In genomic region chr1:149321732-149322016, GRCh38 we compare ENCODE assay signal across 7 cellular contexts.
DNase-seq lines count a peak whose midpoint lies in the region; ATAC-seq, FAIRE-seq and TF ChIP-seq lines count a peak whose summit lies in the region.
"Not testable (repeated sequence)": the region's sequence is repeated elsewhere in the genome, so short reads cannot be mapped to it uniquely, and the experiment has no call there.

No MANE protein-coding gene starts in this region.

- dilution Hi-C loops in IMR-90 (cut with HindIII; ENCODE audit: low sequenced_read_pairs, unreplicated experiment), result not testable (repeated sequence)

- not testable (repeated sequence) for TF ChIP-seq EP300 in gastroesophageal sphincter (IDR thresholded peaks at IDR 0.05)

- not testable (repeated sequence) for H4K5ac ChIP-seq in IMR-90 (ENCODE audit: low read depth, low read length)

- not testable (repeated sequence) for H3K36me3 ChIP-seq in IMR-90 (ENCODE audit: control insufficient read depth, insufficient read depth, low read length); gastroesophageal sphincter; heart right ventricle; pancreas; aorta (ENCODE audit: control insufficient read depth in 1 of 2, insufficient read depth in 2 of 2, low read length in 1 of 2)

- no CpG with 5 or more reads among the region's 12 CpGs for WGBS in IMR-90 (ENCODE audit: extremely low coverage in 2 of 2, insufficient read length in 1 of 2), 2 experiments
- WGBS in gastroesophageal sphincter (ENCODE audit: low coverage in 1 of 2), 2 donors, result no CpG with 5 or more reads among the region's 12 CpGs
- no CpG with 5 or more reads among the region's 12 CpGs for WGBS in heart right ventricle, 2 donors
- WGBS in pancreas, 2 donors, result no CpG with 5 or more reads among the region's 12 CpGs
- WGBS in aorta, 2 donors, result no CpG with 5 or more reads among the region's 12 CpGs

- H3K14ac ChIP-seq in IMR-90 (replicated peaks; ENCODE audit: low read depth, low read length), result not testable (repeated sequence)

- not testable (repeated sequence) for H3K27me3 ChIP-seq in IMR-90 (ENCODE audit: control insufficient read depth, insufficient read depth, low read length); gastroesophageal sphincter; heart right ventricle; pancreas; aorta (ENCODE audit: control insufficient read depth in 1 of 2, insufficient read depth in 2 of 2, low read length in 1 of 2)

- not testable (repeated sequence) for DNase-seq in IMR-90, heart right ventricle, left colon, pancreas, aorta

- H3K18ac ChIP-seq in IMR-90 (ENCODE audit: low read depth, low read length), result not testable (repeated sequence)

- H3K27ac ChIP-seq in IMR-90 (ENCODE audit: insufficient read depth, low read length); gastroesophageal sphincter; heart right ventricle; pancreas; aorta (ENCODE audit: low read depth in 1 of 2, low read length in 2 of 2): not testable (repeated sequence)

- FAIRE-seq in pancreas (lab: Jason Lieb, UNC), result not testable (repeated sequence)

- CTCF ChIA-PET in IMR-90 (lab: Yijun Ruan, JAX), result not testable (repeated sequence)

- not testable (repeated sequence) for H3K4ac ChIP-seq in IMR-90 (ENCODE audit: low read depth, low read length)

- H2AK5ac ChIP-seq in IMR-90 (ENCODE audit: low read depth, low read length), result not testable (repeated sequence)

- not testable (repeated sequence) for BruUV-seq in IMR-90 (replicated peaks; lab: Mats Ljungman, UMichigan)

- ATAC-seq in IMR-90 (ENCODE audit: low read depth), result peak; percentile 59
- peak; percentile 81 for ATAC-seq in SK-N-SH treated with all-trans-retinoic acid at 6 μM for 48 hours
- ATAC-seq in gastroesophageal sphincter, result peak; percentile 60
- peak in 5 of 8 donors; percentile 9 to 38 (median 29) for ATAC-seq in heart right ventricle
- ATAC-seq in left colon, result peak; percentile 30
- peak in 3 of 4 donors; percentile 12 to 47 (median 15) for ATAC-seq in pancreas
- ATAC-seq in aorta (ENCODE audit: low FRiP score), result peak; percentile 19

- H2AK9ac ChIP-seq in IMR-90 (replicated peaks; ENCODE audit: low read depth, low read length, poor library complexity), result not testable (repeated sequence)

- not testable (repeated sequence) for H3K4me3 ChIP-seq in IMR-90 (ENCODE audit: insufficient read depth, low read depth, low read length); gastroesophageal sphincter; heart right ventricle; pancreas; aorta (ENCODE audit: low read length in 2 of 2)

- not testable (repeated sequence) for H3K9me1 ChIP-seq in IMR-90 (ENCODE audit: insufficient read depth, low read length)

- not testable (repeated sequence) for H3K4me1 ChIP-seq in IMR-90 (ENCODE audit: control insufficient read depth, insufficient read depth, low read length); gastroesophageal sphincter; heart right ventricle; pancreas; aorta (ENCODE audit: control insufficient read depth in 1 of 2, insufficient read depth in 2 of 2, low read length in 2 of 2)

- H3K9me3 ChIP-seq in IMR-90 (ENCODE audit: control insufficient read depth, insufficient read depth, low read length); gastroesophageal sphincter; heart right ventricle; pancreas; aorta (ENCODE audit: control insufficient read depth, low read length): not testable (repeated sequence)

- H3K56ac ChIP-seq in IMR-90 (ENCODE audit: extremely low read depth, insufficient read depth, low read length), result not testable (repeated sequence)

- not testable (repeated sequence) for H2BK20ac ChIP-seq in IMR-90 (ENCODE audit: low read depth, low read length)

- H2BK5ac ChIP-seq in IMR-90 (ENCODE audit: low read depth, low read length, poor library complexity, severe bottlenecking), result not testable (repeated sequence)

- not testable (repeated sequence) for TF ChIP-seq POLR2A in IMR-90 (IDR thresholded peaks at IDR 0.05; ENCODE audit: low read depth, low read length); gastroesophageal sphincter (IDR thresholded peaks at IDR 0.05)

- POLR2A ChIA-PET in IMR-90 (lab: Charles Lee; ENCODE audit: unreplicated experiment), result not testable (repeated sequence)

- H3K79me1 ChIP-seq in IMR-90 (ENCODE audit: low read depth in 1 of 2, low read length in 2 of 2), result not testable (repeated sequence)

- not testable (repeated sequence) for H2BK120ac ChIP-seq in IMR-90 (ENCODE audit: low read depth, low read length)

- H4K91ac ChIP-seq in IMR-90 (ENCODE audit: insufficient read depth, low read depth, low read length), result not testable (repeated sequence)

- not testable (repeated sequence) for TF ChIP-seq RAD21 in IMR-90 (IDR thresholded peaks at IDR 0.05; ENCODE audit: low read length)

- H3K23ac ChIP-seq in IMR-90 (ENCODE audit: low read depth, low read length), result not testable (repeated sequence)

- not testable (repeated sequence) for H2AFZ ChIP-seq in IMR-90 (replicated peaks; ENCODE audit: low read length, poor library complexity)

- intact Hi-C loops in IMR-90 (cut with micrococcal nuclease); heart right ventricle (cut with DNase I); left colon (cut with DNase I, micrococcal nuclease); pancreas (cut with DNase I); aorta (cut with DNase I): not testable (repeated sequence)

- in situ Hi-C loops in IMR-90 (cut with MboI; ENCODE audit: low sequenced_read_pairs), result not testable (repeated sequence)

- not testable (repeated sequence) for TF ChIP-seq CTCF in IMR-90 (conservative IDR thresholded peaks at IDR 0.05; ENCODE audit: low read depth, low read length); gastroesophageal sphincter (IDR thresholded peaks at IDR 0.05); heart right ventricle (IDR thresholded peaks at IDR 0.05); pancreas (IDR thresholded peaks at IDR 0.05)

- H3K4me2 ChIP-seq in IMR-90 (ENCODE audit: low read depth, low read length), result not testable (repeated sequence)

- H2BK15ac ChIP-seq in IMR-90 (ENCODE audit: low read depth, low read length), result not testable (repeated sequence)

- not testable (repeated sequence) for H4K20me1 ChIP-seq in IMR-90 (ENCODE audit: insufficient read depth, low read length)

- not testable (repeated sequence) for H4K8ac ChIP-seq in IMR-90 (ENCODE audit: low read depth in 2 of 2, low read length in 2 of 2)

- H3K9ac ChIP-seq in IMR-90 (ENCODE audit: low read depth, low read length), result not testable (repeated sequence)

Comparison
In these comparisons a context has a peak if more than half of its experiments do, and no peak if none do; other contexts are left out.
1. ATAC-seq: peak in every context shown above with its lines; median percentile 81 in SK-N-SH treated with all-trans-retinoic acid at 6 μM for 48 hours; 60 in gastroesophageal sphincter; 59 in IMR-90; 30 in left colon; 29 in heart right ventricle; 19 in aorta; 15 in pancreas.